ENCODE assay signal across 19 cellular contexts in genomic region chr17:1467898-1468492, GRCh38. TPM values are rescaled to one million over a fixed set of nuclear protein-coding genes. Genes with fewer than 3 reads are reported as not detected.
DNase-seq lines count a peak whose midpoint lies in the region; ATAC-seq, FAIRE-seq and TF ChIP-seq lines count a peak whose summit lies in the region.
"Had no signal": no experiment of that assay in that cellular context is flagged by ENCODE, and none has a peak within 500 bp of the region (broad histone marks: within the 10 kb centered on the region; RNA-seq: fewer than 3 reads in every experiment).

No MANE protein-coding gene starts in this region.

- no peaks in the 10 kb centered on the region for H3K9me3 ChIP-seq in hepatocyte (ENCODE audit: low read depth)

- H3K4me3 ChIP-seq in hepatocyte: no peak overlapping the region

- intact Hi-C loops in posterior vena cava (cut with DNase I): no loop called here

- no peaks in the 10 kb centered on the region for H3K9me2 ChIP-seq in hepatocyte (replicated peaks; ENCODE audit: insufficient read depth)

- H3K36me3 ChIP-seq in hepatocyte (replicated peaks; ENCODE audit: insufficient read depth, low read depth): no peaks in the 10 kb centered on the region

- TF ChIP-seq CTCF in hepatocyte (IDR thresholded peaks at IDR 0.05; ENCODE audit: poor library complexity): no peak
- TF ChIP-seq CTCF in GM10266 (IDR thresholded peaks at IDR 0.05; ENCODE audit: control insufficient read depth, insufficient read depth, low read depth, missing control alignments): no peak

- no peaks in the 10 kb centered on the region for H3K27me3 ChIP-seq in hepatocyte

- no peaks in the 10 kb centered on the region for H4K20me1 ChIP-seq in hepatocyte (ENCODE audit: insufficient read depth, poor library complexity, severe bottlenecking)

- H3K27ac ChIP-seq in hepatocyte: no peak overlapping the region

- peak; percentile 45 for DNase-seq in CD1c-positive myeloid dendritic cell (ENCODE audit: extremely low spot score)
- peak; percentile 84 to 88 for DNase-seq in NOMO-1 (lab: John Stamatoyannopoulos, UW; ENCODE audit: unreplicated experiment in 2 of 2)
- DNase-seq in hepatocyte (ENCODE audit: low spot score): peak; percentile 64
- DNase-seq in posterior vena cava (ENCODE audit: low spot score): peak; percentile 93
- DNase-seq in GM19239 (ENCODE audit: insufficient read length, low spot score): no peak
- DNase-seq in GM10266 (ENCODE audit: extremely low spot score): no peak
- no peak for DNase-seq in NAMALWA (ENCODE audit: low spot score)
- DNase-seq: activated CD4-positive, alpha-beta T cell treated with anti-CD3 and anti-CD28 coated beads for 4 hours; activated naive CD8-positive, alpha-beta T cell treated with anti-CD3 and anti-CD28 coated beads, Interleukin-2, amount 10 ng/mL, durations not matched to agents 7 days and 5 days; activated T-cell treated with anti-CD3 and anti-CD28 coated beads, Interleukin-2, amount 50 U/mL, for 24 hours; central memory CD4-positive, alpha-beta T cell; GOT3; head of caudate nucleus; Kasumi-1; naive B cell; NCI-H2029 treated with DMSO at 0.1 percent for 48 hours; stimulated activated naive CD4-positive, alpha-beta T cell; T-helper 2 cell had no signal

- no peaks in the 10 kb centered on the region for H3K79me2 ChIP-seq in hepatocyte

- no peak for FAIRE-seq in GM19239 (lab: Jason Lieb, UNC)

- H2AFZ ChIP-seq in hepatocyte: no peak overlapping the region

- H3K4me1 ChIP-seq in hepatocyte (ENCODE audit: insufficient read depth): no peaks in the 10 kb centered on the region

- no peak overlapping the region for H3K4me2 ChIP-seq in hepatocyte

- 77% methylated on average over 21 of the region's 21 CpGs for WGBS in hepatocyte (ENCODE audit: low lambda C conversion rate, missing lambda C conversion rate)

- ATAC-seq in GM18873 (IDR thresholded peaks at IDR 0.05; ENCODE audit: low FRiP score, unreplicated experiment): no peak

RNA-seq across cellular contexts. Expression of gene CRK, which starts 12.0 kb away (rescaled TPM):
- total RNA-seq in hepatocyte (66.7 and 72.1 TPM in 2 replicates), posterior vena cava (10 to 100 TPM; 56.6 to 58.0 TPM)
- polyA plus RNA-seq in hepatocyte: 66.5 and 69.2 TPM in 2 replicates

RNA-seq across cellular contexts. Expression of gene MYO1C, which starts 24.5 kb away (rescaled TPM):
- total RNA-seq in hepatocyte (74.4 and 76.8 TPM in 2 replicates), posterior vena cava (100 to 1,000 TPM; 270 to 381 TPM)
- 85.3 and 92.3 TPM in 2 replicates for polyA plus RNA-seq in hepatocyte

RNA-seq across cellular contexts. Expression of gene INPP5K, which starts 48.4 kb away (rescaled TPM):
- total RNA-seq in hepatocyte (34.7 and 48.4 TPM in 2 replicates), posterior vena cava (10 to 100 TPM; 23.5 to 25.2 TPM)
- polyA plus RNA-seq in hepatocyte: 33.5 and 40.4 TPM in 2 replicates

Comparison
In these comparisons a context has a peak if more than half of its experiments do, and no peak if none do; other contexts are left out.
1. DNase-seq: peak in CD1c-positive myeloid dendritic cell (single experiment), NOMO-1 (2 of 2), hepatocyte (single experiment) and posterior vena cava (single experiment); none in GM19239 (single experiment), GM10266 (single experiment) and NAMALWA (single experiment).